ENCODE assay signal across 15 cellular contexts in genomic region chr5:131607418-131607817, GRCh38. TPM values are rescaled to one million over a fixed set of nuclear protein-coding genes. Genes with fewer than 3 reads are reported as not detected.
DNase-seq lines count a peak whose midpoint lies in the region; TF ChIP-seq lines count a peak whose summit lies in the region.
"Had no signal": no experiment of that assay in that cellular context is flagged by ENCODE, and none has a peak within 500 bp of the region (broad histone marks: within the 10 kb centered on the region; RNA-seq: fewer than 3 reads in every experiment).

No MANE protein-coding gene starts in this region.

- H3K4me1 ChIP-seq in HEK293 (ENCODE audit: control insufficient read depth, insufficient read depth, low read length), result peaks cover 13% of the 10 kb centered on the region
- H3K4me1 ChIP-seq in adrenal gland (replicated peaks in 1 of 2), result peaks cover 11 to 12% of the 10 kb centered on the region in 2 donors

- TF ChIP-seq CTCF in HEK293 (tag by site-specific recombination; IDR thresholded peaks at IDR 0.05) (no peak), coronary artery (IDR thresholded peaks at IDR 0.05) (no peak), adrenal gland (IDR thresholded peaks at IDR 0.05) (no peak)

- no peaks in the 10 kb centered on the region for H3K9me3 ChIP-seq in HEK293 (ENCODE audit: control insufficient read depth, insufficient read depth, low read depth, low read length)
- no peaks in the 10 kb centered on the region for H3K9me3 ChIP-seq in adrenal gland (replicated peaks in 1 of 3)

- H3K27ac ChIP-seq in HEK293 (ENCODE audit: extremely low read depth, low read depth, low read length) (no peak overlapping the region), coronary artery (peak overlapping the region; percentile 19 to 66), adrenal gland (no peak overlapping the region)
- H3K27ac ChIP-seq: BLaER1 treated with 17β-estradiol and CSF1 and Interleukin-3, amounts not matched to agents 10 nM and 100 nM; RWPE1 had no signal

- intact Hi-C loops in adrenal gland (cut with DNase I), result no loop called here

- TF ChIP-seq POLR2A in adrenal gland (IDR thresholded peaks at IDR 0.05), result no peak

- WGBS in adrenal gland, 4 donors, result 85 to 86% (median 86%) methylated on average over 4 of the region's 4 CpGs

- DNase-seq in OCI-M1 (lab: John Stamatoyannopoulos, UW) (peak; percentile 31), coronary artery (ENCODE audit: low spot score) (no peak), pons (ENCODE audit: low spot score) (peak; percentile 58), RPMI8226 (no peak), adrenal gland (no peak), D341Med (ENCODE audit: low spot score) (no peak)
- DNase-seq: CD8-positive, alpha-beta memory T cell; NCI-H1417 treated with DMSO at 0.1 percent for 48 hours; NCI-H187 treated with DMSO at 0.1 percent for 48 hours; NCI-H524; PC-3; SIG-M5 had no signal

- CTCF ChIA-PET in HEK293 (lab: Yijun Ruan, JAX), result no interaction called here

- H3K36me3 ChIP-seq in HEK293 (ENCODE audit: control insufficient read depth in 2 of 2, insufficient read depth in 1 of 2, low read length in 2 of 2) (peaks cover 3 to 6% of the 10 kb centered on the region in 2 experiments; a peak in 2 of 3 replicates), adrenal gland (replicated peaks in 1 of 2) (no peaks in the 10 kb centered on the region)

- H3K27me3 ChIP-seq in adrenal gland, result no peaks in the 10 kb centered on the region
- H3K27me3 ChIP-seq: BLaER1 treated with 17β-estradiol and CSF1 and Interleukin-3, amounts not matched to agents 10 nM and 100 nM had no signal

- H3K4me3 ChIP-seq in HEK293 (ENCODE audit: low read depth, low read length) (no peak overlapping the region), coronary artery (peak overlapping the region; percentile 17), adrenal gland (no peak overlapping the region)
- H3K4me3 ChIP-seq: BLaER1 treated with 17β-estradiol and CSF1 and Interleukin-3, amounts not matched to agents 10 nM and 100 nM had no signal

- POLR2A ChIA-PET in HEK293 (lab: Yijun Ruan, JAX), result no interaction called here

TF ChIP-seq in HEK293, 187 proteins besides CTCF, POLR2A, EP300 and RAD21:
- peak; percentile 16; the same call in 1 of the 2 replicates for TF ChIP-seq ZBTB44 (tag by site-specific recombination; IDR thresholded peaks at IDR 0.05)
- peak; percentile 47; the same call in 1 of the 2 replicates for TF ChIP-seq MYNN (tag by site-specific recombination; IDR thresholded peaks at IDR 0.05; ENCODE audit: borderline replicate concordance)
- TF ChIP-seq, protein P1, sequence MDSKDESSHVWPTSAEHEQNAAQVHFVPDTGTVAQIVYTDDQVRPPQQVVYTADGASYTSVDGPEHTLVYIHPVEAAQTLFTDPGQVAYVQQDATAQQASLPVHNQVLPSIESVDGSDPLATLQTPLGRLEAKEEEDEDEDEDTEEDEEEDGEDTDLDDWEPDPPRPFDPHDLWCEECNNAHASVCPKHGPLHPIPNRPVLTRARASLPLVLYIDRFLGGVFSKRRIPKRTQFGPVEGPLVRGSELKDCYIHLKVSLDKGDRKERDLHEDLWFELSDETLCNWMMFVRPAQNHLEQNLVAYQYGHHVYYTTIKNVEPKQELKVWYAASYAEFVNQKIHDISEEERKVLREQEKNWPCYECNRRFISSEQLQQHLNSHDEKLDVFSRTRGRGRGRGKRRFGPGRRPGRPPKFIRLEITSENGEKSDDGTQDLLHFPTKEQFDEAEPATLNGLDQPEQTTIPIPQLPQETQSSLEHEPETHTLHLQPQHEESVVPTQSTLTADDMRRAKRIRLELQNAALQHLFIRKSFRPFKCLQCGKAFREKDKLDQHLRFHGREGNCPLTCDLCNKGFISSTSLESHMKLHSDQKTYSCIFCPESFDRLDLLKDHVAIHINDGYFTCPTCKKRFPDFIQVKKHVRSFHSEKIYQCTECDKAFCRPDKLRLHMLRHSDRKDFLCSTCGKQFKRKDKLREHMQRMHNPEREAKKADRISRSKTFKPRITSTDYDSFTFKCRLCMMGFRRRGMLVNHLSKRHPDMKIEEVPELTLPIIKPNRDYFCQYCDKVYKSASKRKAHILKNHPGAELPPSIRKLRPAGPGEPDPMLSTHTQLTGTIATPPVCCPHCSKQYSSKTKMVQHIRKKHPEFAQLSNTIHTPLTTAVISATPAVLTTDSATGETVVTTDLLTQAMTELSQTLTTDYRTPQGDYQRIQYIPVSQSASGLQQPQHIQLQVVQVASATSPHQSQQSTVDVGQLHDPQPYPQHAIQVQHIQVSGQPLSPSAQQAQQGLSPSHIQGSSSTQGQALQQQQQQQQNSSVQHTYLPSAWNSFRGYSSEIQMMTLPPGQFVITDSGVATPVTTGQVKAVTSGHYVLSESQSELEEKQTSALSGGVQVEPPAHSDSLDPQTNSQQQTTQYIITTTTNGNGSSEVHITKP (tag by site-specific recombination; IDR thresholded peaks at IDR 0.05), result peak; percentile 14
- TF ChIP-seq, protein P2, sequence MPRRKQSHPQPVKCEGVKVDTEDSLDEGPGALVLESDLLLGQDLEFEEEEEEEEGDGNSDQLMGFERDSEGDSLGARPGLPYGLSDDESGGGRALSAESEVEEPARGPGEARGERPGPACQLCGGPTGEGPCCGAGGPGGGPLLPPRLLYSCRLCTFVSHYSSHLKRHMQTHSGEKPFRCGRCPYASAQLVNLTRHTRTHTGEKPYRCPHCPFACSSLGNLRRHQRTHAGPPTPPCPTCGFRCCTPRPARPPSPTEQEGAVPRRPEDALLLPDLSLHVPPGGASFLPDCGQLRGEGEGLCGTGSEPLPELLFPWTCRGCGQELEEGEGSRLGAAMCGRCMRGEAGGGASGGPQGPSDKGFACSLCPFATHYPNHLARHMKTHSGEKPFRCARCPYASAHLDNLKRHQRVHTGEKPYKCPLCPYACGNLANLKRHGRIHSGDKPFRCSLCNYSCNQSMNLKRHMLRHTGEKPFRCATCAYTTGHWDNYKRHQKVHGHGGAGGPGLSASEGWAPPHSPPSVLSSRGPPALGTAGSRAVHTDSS (tag by site-specific recombination; IDR thresholded peaks at IDR 0.05), result no peak
- TF ChIP-seq HOXD13 (CRISPR knock-in tag; IDR thresholded peaks at IDR 0.05; ENCODE audit: borderline replicate concordance), result no peak
- TF ChIP-seq OVOL3 (tag by site-specific recombination; IDR thresholded peaks at IDR 0.05), result no peak
- TF ChIP-seq TCF7L2 (IDR thresholded peaks at IDR 0.05; ENCODE audit: borderline replicate concordance, low read depth, low read length), result no peak
- no peak for TF ChIP-seq KLF9 (tag by site-specific recombination; IDR thresholded peaks at IDR 0.05; ENCODE audit: low read depth)
- TF ChIP-seq, protein P3, sequence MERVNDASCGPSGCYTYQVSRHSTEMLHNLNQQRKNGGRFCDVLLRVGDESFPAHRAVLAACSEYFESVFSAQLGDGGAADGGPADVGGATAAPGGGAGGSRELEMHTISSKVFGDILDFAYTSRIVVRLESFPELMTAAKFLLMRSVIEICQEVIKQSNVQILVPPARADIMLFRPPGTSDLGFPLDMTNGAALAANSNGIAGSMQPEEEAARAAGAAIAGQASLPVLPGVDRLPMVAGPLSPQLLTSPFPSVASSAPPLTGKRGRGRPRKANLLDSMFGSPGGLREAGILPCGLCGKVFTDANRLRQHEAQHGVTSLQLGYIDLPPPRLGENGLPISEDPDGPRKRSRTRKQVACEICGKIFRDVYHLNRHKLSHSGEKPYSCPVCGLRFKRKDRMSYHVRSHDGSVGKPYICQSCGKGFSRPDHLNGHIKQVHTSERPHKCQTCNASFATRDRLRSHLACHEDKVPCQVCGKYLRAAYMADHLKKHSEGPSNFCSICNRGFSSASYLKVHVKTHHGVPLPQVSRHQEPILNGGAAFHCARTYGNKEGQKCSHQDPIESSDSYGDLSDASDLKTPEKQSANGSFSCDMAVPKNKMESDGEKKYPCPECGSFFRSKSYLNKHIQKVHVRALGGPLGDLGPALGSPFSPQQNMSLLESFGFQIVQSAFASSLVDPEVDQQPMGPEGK (tag by site-specific recombination; IDR thresholded peaks at IDR 0.05), result peak; percentile 29; the same call in 1 of the 2 replicates

RNA-seq across cellular contexts. Expression of gene RAPGEF6, which starts 27.6 kb away (rescaled TPM):
- total RNA-seq in adrenal gland, result 10 to 100 TPM in 7 of 8 donors, 1 to 10 TPM in 1; 8.3 to 25.6 (median 17.9) TPM
- polyA plus RNA-seq in adrenal gland, result 10 to 100 TPM in 1 of 3 donors, 1 to 10 TPM in 2; 2.5 to 10.5 (median 4.6) TPM

Comparison
In these comparisons a context has a peak if more than half of its experiments do, and no peak if none do; other contexts are left out.
1. H3K27ac ChIP-seq: peak in coronary artery (2 of 2); none in HEK293 (single experiment) and adrenal gland (0 of 5).
2. DNase-seq: peak in OCI-M1 (single experiment) and pons (single experiment); none in coronary artery (single experiment), RPMI8226 (single experiment), adrenal gland (0 of 7) and D341Med (single experiment).